Comparison of ENCODE assay signal across 1 cellular context in genomic region chr3:47163990-47164848, GRCh38.
TF ChIP-seq lines count a peak whose summit lies in the region.

SETD2 (minus strand) TSS chr3:47164113; CDS start chr3:47163924, 189 bp downstream.

TF ChIP-seq in GM12878, 131 proteins besides CTCF, POLR2A, EP300 and RAD21 (continued from another document and continues in another):
- no peak for TF ChIP-seq MEF2A (IDR thresholded peaks at IDR 0.05; ENCODE audit: insufficient read depth, low read depth, low read length)
- no peak for TF ChIP-seq ZBED1 (IDR thresholded peaks at IDR 0.05; ENCODE audit: borderline replicate concordance)
- TF ChIP-seq HDAC6 (IDR thresholded peaks at IDR 0.05; ENCODE audit: unreplicated experiment), result no peak
- peak; percentile 71 for TF ChIP-seq TCF3 (IDR thresholded peaks at IDR 0.05; ENCODE audit: borderline replicate concordance, insufficient read depth, low read depth, low read length)
- peak; percentile 42; the same call in 1 of the 2 replicates for TF ChIP-seq CHD2 (IDR thresholded peaks at IDR 0.05; ENCODE audit: borderline replicate concordance, low read depth, low read length)
- no peak; the same call in 1 of the 2 replicates for TF ChIP-seq USF2 (IDR thresholded peaks at IDR 0.05; ENCODE audit: borderline replicate concordance, low read depth, low read length)
- TF ChIP-seq NKRF (conservative IDR thresholded peaks at IDR 0.05), result peak; percentile 69
- TF ChIP-seq BRCA1 (IDR thresholded peaks at IDR 0.05; ENCODE audit: low read depth, low read length), result no peak
- TF ChIP-seq NR2F1 (conservative IDR thresholded peaks at IDR 0.05), result peak; percentile 97
- TF ChIP-seq IKZF2 (IDR thresholded peaks at IDR 0.05), result peak in 1 of 2 experiments; percentile 45; a peak in 2 of 4 replicates
- no peak; a peak in 1 of 4 replicates for TF ChIP-seq ETV6 (conservative IDR thresholded peaks at IDR 0.05 in 1 of 2, IDR thresholded peaks at IDR 0.05 in 1 of 2; ENCODE audit: borderline replicate concordance in 1 of 2, low read depth in 1 of 2)
- no peak for TF ChIP-seq SKIL (IDR thresholded peaks at IDR 0.05; ENCODE audit: low read depth, poor library complexity, severe bottlenecking)
- no peak for TF ChIP-seq ZNF687 (IDR thresholded peaks at IDR 0.05)
- no peak for TF ChIP-seq MTA2 (IDR thresholded peaks at IDR 0.05; ENCODE audit: low read depth)
- TF ChIP-seq BMI1 (IDR thresholded peaks at IDR 0.05; ENCODE audit: borderline replicate concordance), result no peak
- TF ChIP-seq TCF12 (IDR thresholded peaks at IDR 0.05; ENCODE audit: low read depth, low read length), result peak; percentile 32; the same call in 1 of the 2 replicates
- 0 out of 2 replicates have a peak, but pooled peaks have one; percentile 10 for TF ChIP-seq BCL11A (IDR thresholded peaks at IDR 0.05; ENCODE audit: low read depth, low read length)
- no peak for TF ChIP-seq ZNF207 (IDR thresholded peaks at IDR 0.05; ENCODE audit: borderline replicate concordance)
- TF ChIP-seq BACH1 (IDR thresholded peaks at IDR 0.05; ENCODE audit: borderline replicate concordance), result peak; percentile 26; the same call in 1 of the 2 replicates
- TF ChIP-seq SREBF2 (IDR thresholded peaks at IDR 0.05; ENCODE audit: low read length), result no peak
- no peak for TF ChIP-seq PBX3 (IDR thresholded peaks at IDR 0.05; ENCODE audit: insufficient replicate concordance, low read depth, low read length)
- TF ChIP-seq BCL3 (IDR thresholded peaks at IDR 0.05; ENCODE audit: borderline replicate concordance, insufficient read depth, low read depth, low read length, poor library complexity, severe bottlenecking), result no peak
- TF ChIP-seq NFYA (IDR thresholded peaks at IDR 0.05; ENCODE audit: borderline replicate concordance, low read depth, low read length), result no peak
- no peak for TF ChIP-seq USF1 (IDR thresholded peaks at IDR 0.05; ENCODE audit: borderline replicate concordance, extremely low read length, insufficient read depth, low read depth, low read length)
- no peak for TF ChIP-seq CBX3 (IDR thresholded peaks at IDR 0.05; ENCODE audit: borderline replicate concordance, low read depth)
- no peak for TF ChIP-seq RFX5 (IDR thresholded peaks at IDR 0.05; ENCODE audit: low read depth, low read length)
- TF ChIP-seq EGR1 (IDR thresholded peaks at IDR 0.05; ENCODE audit: borderline replicate concordance in 1 of 2, low read depth in 2 of 2, low read length in 2 of 2), result 0 out of 3 replicates have a peak, but pooled peaks of 1 of the 2 experiments have one; percentile 20
- TF ChIP-seq RELB (IDR thresholded peaks at IDR 0.05; ENCODE audit: low read depth), result peak; percentile 89
- TF ChIP-seq BHLHE40 (IDR thresholded peaks at IDR 0.05; ENCODE audit: borderline replicate concordance in 1 of 2, low read depth in 2 of 2, low read length in 1 of 2), result peak; percentile 39 to 74; a peak in 3 of 4 replicates
- no peak for TF ChIP-seq KDM1A (IDR thresholded peaks at IDR 0.05; ENCODE audit: borderline replicate concordance)
- no peak for TF ChIP-seq CEBPB (IDR thresholded peaks at IDR 0.05; ENCODE audit: borderline replicate concordance in 1 of 2, low read depth in 2 of 2, low read length in 2 of 2)
- no peak for TF ChIP-seq MTA3 (IDR thresholded peaks at IDR 0.05; ENCODE audit: borderline replicate concordance, low read length)
- peak; percentile 32; the same call in 1 of the 2 replicates for TF ChIP-seq ZBTB40 (IDR thresholded peaks at IDR 0.05; ENCODE audit: borderline replicate concordance)
- TF ChIP-seq GABPA (IDR thresholded peaks at IDR 0.05; ENCODE audit: low read depth), result no peak
- TF ChIP-seq MAX (IDR thresholded peaks at IDR 0.05; ENCODE audit: low read depth, low read length), result no peak
